20 cellular contexts compared by ENCODE assay signal in the genomic region with DNA sequence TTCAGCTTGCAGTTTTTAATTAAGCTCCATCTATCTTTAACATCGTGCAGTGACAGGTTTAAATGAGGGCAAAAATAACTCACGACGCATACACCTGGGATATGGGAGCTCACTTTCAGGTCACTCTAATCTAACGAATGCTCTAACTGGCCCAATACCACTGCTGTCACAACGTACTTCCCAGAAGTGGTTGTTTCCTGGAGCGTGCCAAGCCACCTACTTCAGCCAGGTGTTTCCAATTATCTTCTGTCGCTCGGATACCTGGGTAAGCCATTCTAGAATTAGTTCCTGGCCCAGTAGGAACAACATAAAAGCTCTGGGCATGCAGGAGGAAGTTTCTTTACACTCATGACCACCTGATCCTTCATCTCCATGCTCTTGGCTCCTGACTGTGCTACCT.
DNase-seq lines count a peak whose midpoint lies in the region; ATAC-seq, FAIRE-seq and TF ChIP-seq lines count a peak whose summit lies in the region.
"Had no signal": no experiment of that assay in that cellular context is flagged by ENCODE, and none has a peak within 500 bp of the region (broad histone marks: within the 10 kb centered on the region; RNA-seq: fewer than 3 reads in every experiment).

No MANE protein-coding gene starts in this region.

- H3K9me3 ChIP-seq in small intestine (ENCODE audit: control insufficient read depth, low read depth): no peaks in the 10 kb centered on the region
- H3K9me3 ChIP-seq: pancreas, SJCRH30 had no signal

- DNase-seq in HFF-Myc (ENCODE audit: extremely low read depth, low read depth) (peak; percentile 4), NCI-H187 (lab: John Stamatoyannopoulos, UW) (peak; percentile 47 to 70), NCI-H748 (lab: John Stamatoyannopoulos, UW; ENCODE audit: unreplicated experiment) (peak; percentile 93), small intestine (peak; percentile 46)
- no peak for DNase-seq in NK-92 treated with Interleukin-12 subunit alpha and Interleukin-12 subunit beta, amount 100 ng/mL, for 24 hours (lab: John Stamatoyannopoulos, UW)
- no peak for DNase-seq in stimulated activated CD4-positive, alpha-beta T cell treated with anti-CD3 and anti-CD28 coated beads, Interleukin-4, amount 100 ng/mL, for 24 hours
- DNase-seq: activated CD4-positive, alpha-beta T cell treated with anti-CD3 and anti-CD28 coated beads, Interleukin-2, amount 50 U/mL, for 1 hour; activated CD8-positive, alpha-beta memory T cell treated with anti-CD3 and anti-CD28 coated beads, Interleukin-2, amount 50 U/mL, for 48 hours; activated gamma-delta T cell treated with Interleukin-2 at 50 U/mL for 16 hours; AML-193; mesenchymal stem cell; MM.1S; naive thymus-derived CD4-positive, alpha-beta T cell; pancreas; SJCRH30; stimulated activated naive B cell treated with anti-CD40 and anti-IgM and Interleukin-4, amounts not matched to agents 10 μg/mL and 1 μg/mL and 100 μg/mL, for 72 hours had no signal

- no peak for FAIRE-seq in small intestine (lab: Jason Lieb, UNC)
- FAIRE-seq: GM12891, pancreas had no signal

- no peak overlapping the region for H3K4me3 ChIP-seq in HFF-Myc (replicated peaks; ENCODE audit: low read depth, low read length)
- no peak overlapping the region for H3K4me3 ChIP-seq in small intestine (ENCODE audit: low read depth in 1 of 2, low read length in 2 of 2)
- H3K4me3 ChIP-seq: cardiac muscle cell, pancreas, SJCRH30 had no signal

- WGBS in small intestine, 3 donors: 33 to 58% (median 44%) methylated on average over 8 of the region's 8 CpGs

- no peaks in the 10 kb centered on the region for H3K4me1 ChIP-seq in small intestine (ENCODE audit: control insufficient read depth in 2 of 2, insufficient read depth in 1 of 2, low read depth in 1 of 2, low read length in 1 of 2)
- H3K4me1 ChIP-seq: SJCRH30 had no signal

- H3K36me3 ChIP-seq in small intestine (ENCODE audit: control insufficient read depth in 2 of 2, insufficient read depth in 2 of 2, low read length in 2 of 2): no peaks in the 10 kb centered on the region
- H3K36me3 ChIP-seq: cardiac muscle cell, pancreas, SJCRH30 had no signal

- H3K27ac ChIP-seq in small intestine (ENCODE audit: low read depth in 1 of 2, low read length in 1 of 2): no peak overlapping the region
- H3K27ac ChIP-seq: cardiac muscle cell, pancreas, SJCRH30 had no signal

- no peak for ATAC-seq in HG02938 (IDR thresholded peaks at IDR 0.05; ENCODE audit: unreplicated experiment)
- ATAC-seq: naive thymus-derived CD4-positive, alpha-beta T cell; sciatic nerve; stimulated activated naive B cell treated with anti-CD40 and anti-IgM and Interleukin-4, amounts not matched to agents 10 μg/mL and 1 μg/mL and 100 μg/mL, for 72 hours had no signal

- no peak for TF ChIP-seq CTCF in HFF-Myc (IDR thresholded peaks at IDR 0.05; ENCODE audit: low read depth, low read length, missing control alignments)

- no peaks in the 10 kb centered on the region for H3K27me3 ChIP-seq in small intestine (ENCODE audit: control insufficient read depth in 2 of 2, insufficient read depth in 2 of 2, low read length in 2 of 2)
- H3K27me3 ChIP-seq: cardiac muscle cell, pancreas, SJCRH30 had no signal

Comparison
In these comparisons a context has a peak if more than half of its experiments do, and no peak if none do; other contexts are left out.
1. DNase-seq: peak in HFF-Myc (single experiment), NCI-H187 (2 of 2), NCI-H748 (single experiment) and small intestine (single experiment); none in NK-92 treated with Interleukin-12 subunit alpha and Interleukin-12 subunit beta, amount 100 ng/mL, for 24 hours (single experiment) and stimulated activated CD4-positive, alpha-beta T cell treated with anti-CD3 and anti-CD28 coated beads, Interleukin-4, amount 100 ng/mL, for 24 hours (single experiment).